Comparison of ENCODE assay signal across 21 cellular contexts in the genomic region with DNA sequence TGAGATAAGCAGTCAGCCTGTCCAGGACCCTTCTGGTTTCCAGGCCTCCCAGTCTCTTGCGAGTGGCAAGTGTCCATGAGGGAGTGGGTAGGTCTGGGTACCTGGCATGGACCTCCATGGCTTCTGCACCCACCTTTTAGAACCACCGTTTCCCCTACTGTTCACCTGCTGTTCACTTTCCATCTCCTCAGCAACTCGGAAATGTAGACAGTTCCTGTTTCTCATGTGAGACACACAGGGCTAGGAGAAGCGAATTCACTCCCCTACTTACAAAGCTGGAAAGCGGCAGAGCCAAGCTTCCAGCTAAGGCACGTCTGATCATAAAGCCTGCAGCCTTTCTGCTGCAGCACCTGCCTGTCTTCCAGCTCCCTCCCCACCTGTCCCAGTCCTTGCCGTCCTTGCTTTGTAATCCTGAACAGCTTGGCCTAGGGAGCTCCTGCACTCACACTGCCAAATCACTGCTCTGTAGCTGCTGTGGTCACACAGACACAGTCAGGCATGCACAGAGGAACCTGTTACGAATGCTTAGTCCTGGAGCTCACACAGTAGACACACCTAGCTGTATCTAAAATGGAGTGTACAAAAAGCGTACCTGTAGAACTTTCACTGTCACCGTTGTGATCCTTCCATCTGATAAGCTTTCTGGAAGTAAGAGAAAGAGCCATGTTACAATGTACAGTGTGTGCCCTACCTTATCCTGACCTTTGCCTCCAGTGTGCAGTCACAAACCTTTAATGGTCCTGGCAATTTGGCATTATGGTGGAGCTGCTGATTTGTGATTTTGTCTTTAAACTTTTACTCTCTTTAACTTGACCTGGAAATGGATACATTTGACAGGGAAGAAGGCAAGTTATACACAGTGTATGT.
DNase-seq lines count a peak whose midpoint lies in the region; ATAC-seq and TF ChIP-seq lines count a peak whose summit lies in the region.
"Had no signal": no experiment of that assay in that cellular context is flagged by ENCODE, and none has a peak within 500 bp of the region (broad histone marks: within the 10 kb centered on the region; RNA-seq: fewer than 3 reads in every experiment).

No MANE protein-coding gene starts in this region.

- CTCF ChIA-PET in Caco-2 (lab: Charles Lee), result no interaction called here

- no peak overlapping the region for H2BK120ac ChIP-seq in neuronal stem cell (ENCODE audit: low read depth, low read length)

- ATAC-seq in HG02798 (IDR thresholded peaks at IDR 0.05; ENCODE audit: poor library complexity, unreplicated experiment) (no peak), HG03108 (IDR thresholded peaks at IDR 0.05; ENCODE audit: unreplicated experiment) (no peak)
- ATAC-seq: upper lobe of right lung had no signal

- no peak overlapping the region for H2AK5ac ChIP-seq in neuronal stem cell (ENCODE audit: low read depth, low read length)

- intact Hi-C loops in Caco-2 (cut with micrococcal nuclease; ENCODE audit: unreplicated experiment), result no loop called here

- H3K14ac ChIP-seq in neuronal stem cell (ENCODE audit: low read length), result no peak overlapping the region

- H3K4me3 ChIP-seq in Caco-2 (ENCODE audit: low read depth, low read length), result no peak overlapping the region
- no peak overlapping the region for H3K4me3 ChIP-seq in neuronal stem cell (ENCODE audit: low read length in 2 of 2)
- H3K4me3 ChIP-seq: upper lobe of right lung had no signal

- peaks cover 5% of the 10 kb centered on the region for H3K36me3 Mint-ChIP-seq in Caco-2 (ENCODE audit: insufficient read depth, unreplicated experiment)

- H2AFZ ChIP-seq in neuronal stem cell (ENCODE audit: low read length), result no peak overlapping the region

- H3K27ac ChIP-seq in KOPT-K1 (ENCODE audit: low read depth, low read length, poor library complexity, severe bottlenecking), result peak overlapping the region; percentile 71
- no peak overlapping the region for H3K27ac ChIP-seq in neuronal stem cell (replicated peaks; ENCODE audit: low read length)
- H3K27ac ChIP-seq: RWPE1, upper lobe of right lung had no signal

- no peaks in the 10 kb centered on the region for H3K36me3 ChIP-seq in Caco-2 (ENCODE audit: control insufficient read depth, insufficient read depth, low read length)
- H3K36me3 ChIP-seq in KOPT-K1 (ENCODE audit: insufficient read depth, low read length), result no peaks in the 10 kb centered on the region
- H3K36me3 ChIP-seq in neuronal stem cell (replicated peaks in 1 of 2; ENCODE audit: control insufficient read depth in 2 of 2, insufficient read depth in 2 of 2, low read length in 2 of 2), result no peaks in the 10 kb centered on the region
- H3K36me3 ChIP-seq: upper lobe of right lung had no signal

- H3K9me3 Mint-ChIP-seq in Caco-2 (ENCODE audit: unreplicated experiment), result peaks cover 18% of the 10 kb centered on the region

- no peak overlapping the region for H2BK12ac ChIP-seq in neuronal stem cell (ENCODE audit: low read length)

- H4K91ac ChIP-seq in neuronal stem cell (ENCODE audit: low read depth, low read length, poor library complexity), result no peak overlapping the region

- no peak overlapping the region for H3K4ac ChIP-seq in neuronal stem cell (ENCODE audit: low read length)

- peaks cover 13% of the 10 kb centered on the region; the same call in 1 of the 2 replicates for H3K4me1 ChIP-seq in Caco-2
- H3K4me1 ChIP-seq in neuronal stem cell (ENCODE audit: control insufficient read depth in 2 of 2, insufficient read depth in 1 of 2, low read depth in 1 of 2, low read length in 2 of 2), result peaks cover 0 to 3% of the 10 kb centered on the region in 2 donors
- H3K4me1 ChIP-seq: upper lobe of right lung had no signal

- DNase-seq in Caco-2 (peak in 1 of 2 experiments; percentile 4), cerebellar cortex (ENCODE audit: low spot score) (peak; percentile 7), neuronal stem cell (ENCODE audit: low spot score) (no peak), retina (no peak)
- DNase-seq: activated CD4-positive, alpha-beta T cell treated with anti-CD3 and anti-CD28 coated beads for 1 hour; activated naive CD4-positive, alpha-beta T cell treated with anti-CD3 and anti-CD28 coated beads for 36 hours; activated T-cell treated with anti-CD3 and anti-CD28 coated beads, Interleukin-2, amount 50 U/mL, for 48 hours; AML-193; anterior cingulate cortex; effector CD4-positive, alpha-beta T cell; foreskin melanocyte; NCI-H2029 treated with DMSO at 0.1 percent for 48 hours; NCI-H446; stimulated activated CD4-positive, alpha-beta T cell treated with anti-CD3 and anti-CD28 coated beads, Interleukin-4, amount 100 ng/mL, for 24 hours; upper lobe of right lung had no signal

- no peak for TF ChIP-seq CTCF in Caco-2 (IDR thresholded peaks at IDR 0.05; ENCODE audit: insufficient read depth in 1 of 2, low read depth in 1 of 2, low read length in 1 of 2, severe bottlenecking in 1 of 2, unreplicated experiment in 1 of 2)

- no peaks in the 10 kb centered on the region for H3K9me3 ChIP-seq in Caco-2
- peaks cover 7% of the 10 kb centered on the region for H3K9me3 ChIP-seq in KOPT-K1 (ENCODE audit: insufficient read depth, low read length, poor library complexity, severe bottlenecking)
- H3K9me3 ChIP-seq in neuronal stem cell (replicated peaks in 1 of 2; ENCODE audit: control insufficient read depth in 2 of 2, insufficient read depth in 1 of 2, low read depth in 1 of 2, low read length in 2 of 2), result peaks cover 0 to 2% of the 10 kb centered on the region in 2 donors

- H3K9ac ChIP-seq in neuronal stem cell (ENCODE audit: low read depth, low read length, poor library complexity), result no peak overlapping the region

- no peak overlapping the region for H3K23ac ChIP-seq in neuronal stem cell (ENCODE audit: low read depth, low read length, poor library complexity)

- H2BK15ac ChIP-seq in neuronal stem cell (ENCODE audit: low read length), result no peak overlapping the region

- POLR2A ChIA-PET in Caco-2 (lab: Charles Lee), result no interaction called here

- H3K18ac ChIP-seq in neuronal stem cell (ENCODE audit: low read length), result peak overlapping the region; percentile 56

- H3K4me2 ChIP-seq in neuronal stem cell (ENCODE audit: insufficient read depth, low read length, poor library complexity, severe bottlenecking), result no peak overlapping the region

- BruUV-seq in Caco-2 (replicated peaks; lab: Mats Ljungman, UMichigan), result no TSS peak

- H3K79me1 ChIP-seq in neuronal stem cell (ENCODE audit: low read depth, low read length), result no peaks in the 10 kb centered on the region

- H3K4me3 Mint-ChIP-seq in Caco-2 (ENCODE audit: unreplicated experiment), result no peak overlapping the region
- H3K4me3 Mint-ChIP-seq: activated naive CD4-positive, alpha-beta T cell treated with anti-CD3 and anti-CD28 coated beads for 36 hours; central memory CD8-positive, alpha-beta T cell; neural crest cell had no signal

- H3K4me1 Mint-ChIP-seq in Caco-2 (ENCODE audit: low read depth, unreplicated experiment), result peaks cover 34% of the 10 kb centered on the region
- H3K4me1 Mint-ChIP-seq: neural crest cell had no signal

- H3K27ac Mint-ChIP-seq in Caco-2 (ENCODE audit: unreplicated experiment), result peak overlapping the region; percentile 52
- H3K27ac Mint-ChIP-seq: activated naive CD4-positive, alpha-beta T cell treated with anti-CD3 and anti-CD28 coated beads for 36 hours had no signal

- no CpG with 5 or more reads among the region's 10 CpGs for WGBS in neuronal stem cell (ENCODE audit: extremely low coverage in 2 of 2, insufficient read length in 2 of 2, insufficient replicate concordance in 1 of 2), 2 donors

- no peaks in the 10 kb centered on the region for H3K27me3 Mint-ChIP-seq in Caco-2 (ENCODE audit: insufficient read depth, unreplicated experiment)
- H3K27me3 Mint-ChIP-seq: central memory CD8-positive, alpha-beta T cell had no signal

- no peak overlapping the region for H2BK5ac ChIP-seq in neuronal stem cell (ENCODE audit: low read length)

- H4K8ac ChIP-seq in neuronal stem cell (ENCODE audit: low read depth, low read length), result no peak overlapping the region

- H3K27me3 ChIP-seq in Caco-2 (replicated peaks; ENCODE audit: control insufficient read depth, insufficient read depth, low read length) (no peaks in the 10 kb centered on the region), neuronal stem cell (ENCODE audit: control insufficient read depth in 3 of 3, insufficient read depth in 3 of 3, low read depth in 1 of 3, low read length in 3 of 3) (no peaks in the 10 kb centered on the region)
- H3K27me3 ChIP-seq: upper lobe of right lung had no signal
